1 cellular context compared by ENCODE assay signal in genomic region chr20:46315311-46315710, GRCh38.
TF ChIP-seq lines count a peak whose summit lies in the region.

No MANE protein-coding gene starts in this region.

TF ChIP-seq in H1, 55 proteins besides CTCF, POLR2A, EP300 and RAD21:
- no peak for TF ChIP-seq POU5F1 (IDR thresholded peaks at IDR 0.05; ENCODE audit: low read depth, low read length)
- TF ChIP-seq BCL11A (IDR thresholded peaks at IDR 0.05; ENCODE audit: low read depth in 2 of 2, low read length in 2 of 2) = no peak
- no peak for TF ChIP-seq CTBP2 (IDR thresholded peaks at IDR 0.05; ENCODE audit: borderline replicate concordance, insufficient read depth, insufficient read length, low read length)
- TF ChIP-seq POLR2AphosphoS5 (IDR thresholded peaks at IDR 0.05; ENCODE audit: low read depth, low read length) = no peak
